ENCODE assay signal across 1 cellular context in the genomic region with DNA sequence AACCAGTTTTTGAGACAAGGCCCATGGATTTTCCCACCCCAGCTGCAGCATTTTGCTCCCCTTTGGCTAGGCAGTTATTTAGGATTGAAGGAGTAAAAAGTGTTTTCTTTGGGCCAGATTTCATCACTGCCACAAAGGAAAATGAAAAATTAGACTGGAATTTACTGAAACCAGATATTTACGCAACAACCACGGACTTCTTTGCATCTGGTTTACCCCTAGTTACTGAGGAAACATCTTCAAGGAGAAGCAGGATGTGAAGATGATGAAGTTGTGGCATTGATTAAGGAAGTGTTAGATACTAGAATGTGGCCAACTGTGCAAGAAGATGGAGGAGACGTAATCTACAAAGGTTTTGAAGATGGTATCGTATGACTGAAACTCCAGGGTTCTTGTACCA.
TF ChIP-seq lines count a peak whose summit lies in the region.

No MANE protein-coding gene starts in this region.

TF ChIP-seq in IMR-90, 13 proteins besides CTCF, POLR2A, EP300 and RAD21:
- TF ChIP-seq RCOR1 (IDR thresholded peaks at IDR 0.05; ENCODE audit: insufficient replicate concordance, low read length) (no peak), MXI1 (IDR thresholded peaks at IDR 0.05; ENCODE audit: borderline replicate concordance, low read depth, low read length) (no peak), FOS (IDR thresholded peaks at IDR 0.05; ENCODE audit: low read depth, low read length) (no peak), CHD1 (IDR thresholded peaks at IDR 0.05; ENCODE audit: low read depth, low read length) (no peak), CEBPB (IDR thresholded peaks at IDR 0.05; ENCODE audit: low read depth, low read length) (peak; percentile 88), SMC3 (IDR thresholded peaks at IDR 0.05; ENCODE audit: low read depth, low read length) (no peak), MAFK (IDR thresholded peaks at IDR 0.05; ENCODE audit: low read depth, low read length) (no peak)
TF ChIP-seq in IMR-90: peak in this region for 1.
